11 cellular contexts compared by ENCODE assay signal in genomic region chr6:55963301-55963700, GRCh38.
A peak's percentile ranks its signal among the peaks of the same experiment; 100 is the strongest.
DNase-seq lines count a peak whose midpoint lies in the region; TF ChIP-seq lines count a peak whose summit lies in the region.
"Had no signal": no experiment of that assay in that cellular context is flagged by ENCODE, and none has a peak within 500 bp of the region (broad histone marks: within the 10 kb centered on the region; RNA-seq: fewer than 3 reads in every experiment).

No MANE protein-coding gene starts in this region.

- H3K9ac ChIP-seq in Loucy (ENCODE audit: low read depth, low read length, poor library complexity, severe bottlenecking): no peak overlapping the region

- TF ChIP-seq CTCF in Loucy (conservative IDR thresholded peaks at IDR 0.05; ENCODE audit: low read length) (peak; percentile 71), osteoblast (IDR thresholded peaks at IDR 0.05; ENCODE audit: extremely low read depth, low read depth, low read length) (peak; percentile 59)

- H3K4me3 ChIP-seq in Loucy (ENCODE audit: low read length, poor library complexity, severe bottlenecking) (no peak overlapping the region), osteoblast (ENCODE audit: insufficient read depth, low read length) (no peak overlapping the region)
- H3K4me3 ChIP-seq: A549 had no signal

- DNase-seq in NCI-H82 (lab: John Stamatoyannopoulos, UW): peak; percentile 23
- DNase-seq in NCI-H82 treated with DMSO at 0.1 percent for 48 hours (lab: John Stamatoyannopoulos, UW; ENCODE audit: unreplicated experiment): no peak
- DNase-seq in dermis blood vessel endothelial cell: peak; percentile 18
- DNase-seq in osteoblast (ENCODE audit: insufficient read length, low spot score, missing footprints): no peak
- no peak for DNase-seq in hypothalamus (lab: John Stamatoyannopoulos, UW)
- DNase-seq in mucosa of gallbladder (ENCODE audit: low spot score): no peak
- no peak for DNase-seq in superior temporal gyrus (ENCODE audit: extremely low spot score)
- DNase-seq: NCI-H1105, T-helper 9 cell had no signal

- H3K79me2 ChIP-seq in Loucy (ENCODE audit: insufficient read depth, low read length) (no peaks in the 10 kb centered on the region), osteoblast (ENCODE audit: insufficient read depth, low read length) (no peaks in the 10 kb centered on the region)

- H3K9me2 ChIP-seq in Loucy (replicated peaks; ENCODE audit: low read depth, low read length): no peaks in the 10 kb centered on the region

- H4K20me1 ChIP-seq in Loucy (ENCODE audit: insufficient read depth, low read length, poor library complexity, severe bottlenecking): no peaks in the 10 kb centered on the region
- no peaks in the 10 kb centered on the region for H4K20me1 ChIP-seq in osteoblast (ENCODE audit: insufficient read depth, low read length)

- no peaks in the 10 kb centered on the region for H3K27me3 ChIP-seq in Loucy (ENCODE audit: insufficient read depth, low read length, poor library complexity, severe bottlenecking)
- H3K27me3 ChIP-seq in osteoblast (ENCODE audit: insufficient read depth, low read length): no peaks in the 10 kb centered on the region

- no peak overlapping the region for H2AFZ ChIP-seq in Loucy (ENCODE audit: low read length)
- H2AFZ ChIP-seq in osteoblast (ENCODE audit: low read length): no peak overlapping the region

- H3K4me2 ChIP-seq in Loucy (ENCODE audit: low read depth, low read length, poor library complexity, severe bottlenecking) (no peak overlapping the region), osteoblast (ENCODE audit: insufficient read depth, low read length) (no peak overlapping the region)
- H3K4me2 ChIP-seq: A549 had no signal

- H3F3A ChIP-seq in Loucy (ENCODE audit: low read depth): no peaks in the 10 kb centered on the region

- H3K9me3 ChIP-seq in Loucy (ENCODE audit: insufficient read depth, low read depth, low read length) (no peaks in the 10 kb centered on the region), osteoblast (ENCODE audit: low read depth, low read length) (no peaks in the 10 kb centered on the region)
- H3K9me3 ChIP-seq: A549 had no signal

- no peaks in the 10 kb centered on the region for H3K4me1 ChIP-seq in Loucy (ENCODE audit: insufficient read depth, low read length, poor library complexity, severe bottlenecking)
- H3K4me1 ChIP-seq in osteoblast (ENCODE audit: insufficient read depth, low read length): no peaks in the 10 kb centered on the region
- H3K4me1 ChIP-seq: A549 had no signal

- no peak overlapping the region for H3K27ac ChIP-seq in osteoblast (ENCODE audit: low read depth, low read length)
- H3K27ac ChIP-seq: A549 had no signal

- H3K36me3 ChIP-seq in Loucy (ENCODE audit: insufficient read depth, low read length) (no peaks in the 10 kb centered on the region), osteoblast (ENCODE audit: insufficient read depth, low read length) (no peaks in the 10 kb centered on the region)

Comparison
In these comparisons a context has a peak if more than half of its experiments do, and no peak if none do; other contexts are left out.
1. DNase-seq: peak in NCI-H82 (single experiment) and dermis blood vessel endothelial cell (single experiment); none in NCI-H82 treated with DMSO at 0.1 percent for 48 hours (single experiment), osteoblast (single experiment), hypothalamus (0 of 51), mucosa of gallbladder (single experiment) and superior temporal gyrus (single experiment).